In genomic region chr7:148921806-148922205, GRCh38 we compare ENCODE assay signal across 1 cellular context.
TF ChIP-seq lines count a peak whose summit lies in the region.

No MANE protein-coding gene starts in this region.

TF ChIP-seq in GM23338, 12 proteins besides CTCF, POLR2A, EP300 and RAD21:
- no peak for TF ChIP-seq ZNF462 (CRISPR knock-in tag; IDR thresholded peaks at IDR 0.05)
- no peak for TF ChIP-seq ETS1 (IDR thresholded peaks at IDR 0.05)
- TF ChIP-seq POLR2AphosphoS5 (IDR thresholded peaks at IDR 0.05; ENCODE audit: low read depth) = no peak
- TF ChIP-seq JUNB (IDR thresholded peaks at IDR 0.05; ENCODE audit: unreplicated experiment) = no peak
- TF ChIP-seq EZH2phosphoT487 (IDR thresholded peaks at IDR 0.05; ENCODE audit: unreplicated experiment) = no peak
- TF ChIP-seq STAT1 (IDR thresholded peaks at IDR 0.05; ENCODE audit: unreplicated experiment) = no peak
- no peak for TF ChIP-seq ZNF114 (CRISPR knock-in tag; IDR thresholded peaks at IDR 0.05)
- TF ChIP-seq CREB1 (CRISPR knock-in tag; IDR thresholded peaks at IDR 0.05; ENCODE audit: low read depth) = no peak
- TF ChIP-seq REST (IDR thresholded peaks at IDR 0.05; ENCODE audit: unreplicated experiment) = no peak
- TF ChIP-seq EZH2 (IDR thresholded peaks at IDR 0.05; ENCODE audit: low read depth, unreplicated experiment) = no peak
- no peak for TF ChIP-seq NANOG (IDR thresholded peaks at IDR 0.05; ENCODE audit: borderline replicate concordance)
- no peak for TF ChIP-seq ZNF331 (CRISPR knock-in tag; IDR thresholded peaks at IDR 0.05; ENCODE audit: low read depth)
